ENCODE assay signal across 18 cellular contexts in the genomic region with DNA sequence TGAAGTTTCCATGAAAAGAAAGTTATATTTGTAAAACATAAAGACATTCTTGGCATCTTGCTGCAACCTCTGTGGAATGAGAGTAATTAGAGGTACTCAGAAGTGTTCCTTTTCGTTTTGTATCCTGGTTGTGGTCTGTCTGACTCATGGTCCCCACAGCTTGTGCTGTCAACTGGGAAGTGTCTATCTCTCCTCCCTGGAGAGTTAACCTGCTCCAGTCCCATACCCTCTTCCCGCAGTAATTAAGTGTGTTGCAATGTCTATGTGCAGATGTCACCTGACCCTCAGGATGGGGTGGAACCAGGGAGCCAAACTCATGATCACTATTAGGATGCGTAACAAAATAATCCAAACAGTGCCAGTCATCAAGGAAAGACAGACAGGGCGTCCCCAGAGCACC. TPM values are rescaled to one million over a fixed set of nuclear protein-coding genes. Genes with fewer than 3 reads are reported as not detected.
DNase-seq lines count a peak whose midpoint lies in the region; TF ChIP-seq lines count a peak whose summit lies in the region.
"Had no signal": no experiment of that assay in that cellular context is flagged by ENCODE, and none has a peak within 500 bp of the region (broad histone marks: within the 10 kb centered on the region; RNA-seq: fewer than 3 reads in every experiment).

No MANE protein-coding gene starts in this region.

- no peak overlapping the region for H3K4me3 ChIP-seq in astrocyte of the spinal cord (ENCODE audit: low read depth, low read length)
- H3K4me3 ChIP-seq in effector memory CD4-positive, alpha-beta T cell (ENCODE audit: insufficient read depth, low read depth, low read length, poor library complexity, severe bottlenecking) = no peak overlapping the region
- H3K4me3 ChIP-seq: SK-N-MC had no signal

- H3K27ac ChIP-seq in effector memory CD4-positive, alpha-beta T cell (ENCODE audit: insufficient read depth, low read length, poor library complexity, severe bottlenecking) = no peak overlapping the region
- H3K27ac ChIP-seq: SK-N-MC had no signal

- DNase-seq in AG08395 (ENCODE audit: low spot score) = peak; percentile 56
- DNase-seq in HT1080 (ENCODE audit: low read depth) = peak; percentile 91
- DNase-seq in astrocyte of the spinal cord (ENCODE audit: low read depth, low spot score) = peak; percentile 77
- peak; percentile 5 for DNase-seq in kidney glomerular epithelial cell (lab: John Stamatoyannopoulos, UW)
- DNase-seq in T1000 (lab: John Stamatoyannopoulos, UW) = no peak
- DNase-seq in effector memory CD4-positive, alpha-beta T cell = no peak
- DNase-seq in GOT3 (lab: John Stamatoyannopoulos, UW) = no peak
- no peak for DNase-seq in NCI-H1105 (lab: John Stamatoyannopoulos, UW)
- DNase-seq: activated CD8-positive, alpha-beta T cell treated with anti-CD3 and anti-CD28 coated beads, Interleukin-2, amount 10 ng/mL, durations not matched to agents 7 days and 5 days; Calu3; NCI-H1417 had no signal

- no peaks in the 10 kb centered on the region for H3K36me3 ChIP-seq in effector memory CD4-positive, alpha-beta T cell (ENCODE audit: control insufficient read depth, insufficient read depth, low read length)

- in situ Hi-C loops in astrocyte of the spinal cord (cut with HindIII; ENCODE audit: low sequenced_read_pairs) = no loop called here

- no peaks in the 10 kb centered on the region for H3K9me3 ChIP-seq in effector memory CD4-positive, alpha-beta T cell (ENCODE audit: control insufficient read depth, low read length)

- no peaks in the 10 kb centered on the region for H3K27me3 ChIP-seq in effector memory CD4-positive, alpha-beta T cell (replicated peaks; ENCODE audit: control insufficient read depth, insufficient read depth, low read length, poor library complexity, severe bottlenecking)

- TF ChIP-seq CTCF in astrocyte of the spinal cord (IDR thresholded peaks at IDR 0.05; ENCODE audit: low read depth, low read length) = no peak

- H3K4me1 ChIP-seq in effector memory CD4-positive, alpha-beta T cell (ENCODE audit: control insufficient read depth, insufficient read depth, low read length, poor library complexity, severe bottlenecking) = no peaks in the 10 kb centered on the region

RNA-seq across cellular contexts. Expression of a gene that starts 23.0 kb away (rescaled TPM):
- 14.6 and 18.9 TPM in 2 replicates for total RNA-seq in HT1080 (2014; rRNA removed; shearing (Covaris generic))
- 15.4 and 16.7 TPM in 2 replicates for polyA plus RNA-seq in HT1080 (2015; cell fraction: cytosol; rRNA removed)
- 21.6 and 25.0 TPM in 2 replicates for polyA plus RNA-seq in HT1080 (2015; cell fraction: nucleus; rRNA removed)

RNA-seq across cellular contexts. Expression of a gene that starts 33.5 kb away (rescaled TPM):
- not detected in 2 replicates for total RNA-seq in HT1080 (2014; rRNA removed; shearing (Covaris generic))
- not detected in 2 replicates for polyA plus RNA-seq in HT1080 (2015; cell fraction: cytosol; rRNA removed)
- not detected in 2 replicates for polyA plus RNA-seq in HT1080 (2015; cell fraction: nucleus; rRNA removed)
- total RNA-seq: activated CD8-positive, alpha-beta T cell treated with anti-CD3 and anti-CD28 coated beads, Interleukin-2, amount 10 ng/mL, durations not matched to agents 7 days and 5 days; Calu3; fibroblast of lung; lung microvascular endothelial cell; NCI-H460; temporal lobe had no signal
- polyA plus RNA-seq: AG04450, fibroblast of lung, neural cell had no signal

Comparison
In these comparisons a context has a peak if more than half of its experiments do, and no peak if none do; other contexts are left out.
1. DNase-seq: peak in AG08395 (single experiment), HT1080 (single experiment), astrocyte of the spinal cord (single experiment) and kidney glomerular epithelial cell (single experiment); none in T1000 (single experiment), effector memory CD4-positive, alpha-beta T cell (0 of 3), GOT3 (single experiment) and NCI-H1105 (single experiment).